In genomic region chr3:101643861-101644613, GRCh38 we compare ENCODE assay signal across 9 cellular contexts. TPM values are rescaled to one million over a fixed set of nuclear protein-coding genes. Genes with fewer than 3 reads are reported as not detected.
DNase-seq lines count a peak whose midpoint lies in the region; ATAC-seq and TF ChIP-seq lines count a peak whose summit lies in the region.
"Had no signal": no experiment of that assay in that cellular context is flagged by ENCODE, and none has a peak within 500 bp of the region (broad histone marks: within the 10 kb centered on the region; RNA-seq: fewer than 3 reads in every experiment).

No MANE protein-coding gene starts in this region.

- H3K27me3 Mint-ChIP-seq in T-helper 2 cell treated with Interferon-gamma antibody and Interleukin-4, amounts not matched to agents 5 μg/mL and 100 μg/mL, for 36 hours (ENCODE audit: low read depth), result no peaks in the 10 kb centered on the region
- no peaks in the 10 kb centered on the region for H3K27me3 Mint-ChIP-seq in effector memory CD8-positive, alpha-beta T cell
- H3K27me3 Mint-ChIP-seq in endothelial cell (ENCODE audit: unreplicated experiment), result peaks cover 3% of the 10 kb centered on the region

- H3K4me1 Mint-ChIP-seq in T-helper 2 cell treated with Interferon-gamma antibody and Interleukin-4, amounts not matched to agents 5 μg/mL and 100 μg/mL, for 36 hours (ENCODE audit: low read depth), result peaks cover 23% of the 10 kb centered on the region
- peaks cover 15 to 25% of the 10 kb centered on the region in 2 donors for H3K4me1 Mint-ChIP-seq in effector memory CD8-positive, alpha-beta T cell (ENCODE audit: low read depth in 2 of 2)
- peaks cover 5% of the 10 kb centered on the region for H3K4me1 Mint-ChIP-seq in endothelial cell (ENCODE audit: unreplicated experiment)

- ATAC-seq in effector memory CD8-positive, alpha-beta T cell (replicated peaks), result peak; percentile 90

- peaks cover 15% of the 10 kb centered on the region for H3K36me3 Mint-ChIP-seq in T-helper 2 cell treated with Interferon-gamma antibody and Interleukin-4, amounts not matched to agents 5 μg/mL and 100 μg/mL, for 36 hours (ENCODE audit: low read depth)
- H3K36me3 Mint-ChIP-seq in effector memory CD8-positive, alpha-beta T cell (ENCODE audit: insufficient read depth), result peaks cover 12% of the 10 kb centered on the region
- peaks cover 4% of the 10 kb centered on the region for H3K36me3 Mint-ChIP-seq in endothelial cell (ENCODE audit: low read depth, unreplicated experiment)

- TF ChIP-seq CTCF in endothelial cell (IDR thresholded peaks at IDR 0.05; ENCODE audit: unreplicated experiment), result no peak

- DNase-seq in NCI-H2196 (lab: John Stamatoyannopoulos, UW; ENCODE audit: unreplicated experiment), result peak; percentile 52
- DNase-seq in NCI-H2196 treated with DMSO at 0.1 percent for 48 hours (lab: John Stamatoyannopoulos, UW; ENCODE audit: unreplicated experiment), result no peak
- DNase-seq in T-helper 2 cell treated with Interferon-gamma antibody and Interleukin-4, amounts not matched to agents 5 μg/mL and 100 μg/mL, for 36 hours (ENCODE audit: low spot score), result peak; percentile 56
- DNase-seq in effector memory CD8-positive, alpha-beta T cell, result peak; percentile 40 to 43 (median 43)
- peak; percentile 14 for DNase-seq in stimulated activated CD8-positive, alpha-beta memory T cell treated with anti-CD3 and anti-CD28 coated beads, Interleukin-15, amount 100 ng/mL, for 1 hour (ENCODE audit: low read depth)
- DNase-seq in AG08396 (ENCODE audit: low spot score), result no peak
- no peak for DNase-seq in endothelial cell (ENCODE audit: low spot score)
- no peak for DNase-seq in NCI-H748 (lab: John Stamatoyannopoulos, UW; ENCODE audit: unreplicated experiment)
- DNase-seq: caudate nucleus had no signal

- peak overlapping the region; percentile 51 for H3K4me3 Mint-ChIP-seq in T-helper 2 cell treated with Interferon-gamma antibody and Interleukin-4, amounts not matched to agents 5 μg/mL and 100 μg/mL, for 36 hours
- H3K4me3 Mint-ChIP-seq in effector memory CD8-positive, alpha-beta T cell, result peak overlapping the region in 1 of 2 donors; percentile 49
- no peak overlapping the region for H3K4me3 Mint-ChIP-seq in endothelial cell (ENCODE audit: unreplicated experiment)

- no peaks in the 10 kb centered on the region for H3K9me3 Mint-ChIP-seq in T-helper 2 cell treated with Interferon-gamma antibody and Interleukin-4, amounts not matched to agents 5 μg/mL and 100 μg/mL, for 36 hours
- no peaks in the 10 kb centered on the region for H3K9me3 Mint-ChIP-seq in effector memory CD8-positive, alpha-beta T cell
- no peaks in the 10 kb centered on the region for H3K9me3 Mint-ChIP-seq in endothelial cell (ENCODE audit: unreplicated experiment)

- H3K27ac Mint-ChIP-seq in T-helper 2 cell treated with Interferon-gamma antibody and Interleukin-4, amounts not matched to agents 5 μg/mL and 100 μg/mL, for 36 hours, result peak overlapping the region; percentile 85
- peak overlapping the region; percentile 71 to 77 for H3K27ac Mint-ChIP-seq in effector memory CD8-positive, alpha-beta T cell
- no peak overlapping the region for H3K27ac Mint-ChIP-seq in endothelial cell (ENCODE audit: unreplicated experiment)

RNA-seq across cellular contexts. Expression of gene ZBTB11, which starts 32.9 kb away (rescaled TPM):
- total RNA-seq in endothelial cell (ENCODE audit: unreplicated experiment), result 13.0 TPM

RNA-seq across cellular contexts. Expression of gene RPL24, which starts 42.5 kb away (rescaled TPM):
- 1,216 TPM for total RNA-seq in endothelial cell (ENCODE audit: unreplicated experiment)

Comparison
In these comparisons a context has a peak if more than half of its experiments do, and no peak if none do; other contexts are left out.
1. DNase-seq: peak in NCI-H2196 (single experiment), T-helper 2 cell treated with Interferon-gamma antibody and Interleukin-4, amounts not matched to agents 5 μg/mL and 100 μg/mL, for 36 hours (single experiment), effector memory CD8-positive, alpha-beta T cell (3 of 3) and stimulated activated CD8-positive, alpha-beta memory T cell treated with anti-CD3 and anti-CD28 coated beads, Interleukin-15, amount 100 ng/mL, for 1 hour (single experiment); none in NCI-H2196 treated with DMSO at 0.1 percent for 48 hours (single experiment), AG08396 (single experiment), endothelial cell (single experiment) and NCI-H748 (single experiment).